In genomic region chr2:144513388-144514100, GRCh38 we compare ENCODE assay signal across 8 cellular contexts. TPM values are rescaled to one million over a fixed set of nuclear protein-coding genes. Genes with fewer than 3 reads are reported as not detected.
DNase-seq lines count a peak whose midpoint lies in the region; ATAC-seq and TF ChIP-seq lines count a peak whose summit lies in the region.

No MANE protein-coding gene starts in this region.

- peaks cover 14% of the 10 kb centered on the region for H3K36me3 ChIP-seq in SJSA1

- no peak for ATAC-seq in HG02840 (IDR thresholded peaks at IDR 0.05; ENCODE audit: low FRiP score, unreplicated experiment)

- H3K9me3 ChIP-seq in SJSA1 (replicated peaks), result no peaks in the 10 kb centered on the region

- DNase-seq in AG09309 (ENCODE audit: low read depth), result no peak
- peak; percentile 68 to 83 for DNase-seq in SJSA1 (ENCODE audit: low read depth in 1 of 2, low spot score in 2 of 2)
- peak; percentile 68 to 83 for DNase-seq in foreskin fibroblast
- peak in 30 of 56 donors; percentile 20 to 69 (median 47) for DNase-seq in nucleus accumbens (lab: John Stamatoyannopoulos, UW)
- no peak for DNase-seq in activated CD4-positive, alpha-beta T cell treated with anti-CD3 and anti-CD28 coated beads for 4 hours
- no peak for DNase-seq in NCI-H69 (lab: John Stamatoyannopoulos, UW)
- no peak for DNase-seq in COLO829 (ENCODE audit: low spot score)

- no peaks in the 10 kb centered on the region for H3K27me3 ChIP-seq in SJSA1 (replicated peaks)

- peak overlapping the region; percentile 100 for H3K27ac ChIP-seq in SJSA1

- peak overlapping the region; percentile 26 for H3K4me3 ChIP-seq in AG09309 (ENCODE audit: control insufficient read depth, low read depth, low read length)
- H3K4me3 ChIP-seq in SJSA1, result peak overlapping the region; percentile 15
- H3K4me3 ChIP-seq in foreskin fibroblast (ENCODE audit: low read depth in 1 of 2, low read length in 2 of 2), result peak overlapping the region; percentile 83 to 86

- TF ChIP-seq CTCF in AG09309 (IDR thresholded peaks at IDR 0.05; ENCODE audit: control insufficient read depth, insufficient read depth, low read depth, low read length, missing control alignments), result no peak
- TF ChIP-seq CTCF in foreskin fibroblast (IDR thresholded peaks at IDR 0.05; ENCODE audit: low read depth, low read length), result no peak

- peaks cover 72% of the 10 kb centered on the region for H3K4me1 ChIP-seq in SJSA1 (replicated peaks)

RNA-seq across cellular contexts. Expression of gene ZEB2, which starts 6.4 kb away (rescaled TPM):
- total RNA-seq in SJSA1 (2014; rRNA removed; shearing (Covaris generic)), result 40.0 and 48.0 TPM in 2 replicates

Comparison
In these comparisons a context has a peak if more than half of its experiments do, and no peak if none do; other contexts are left out.
1. DNase-seq: peak in SJSA1 (2 of 2), foreskin fibroblast (2 of 2) and nucleus accumbens (30 of 56); none in AG09309 (single experiment), activated CD4-positive, alpha-beta T cell treated with anti-CD3 and anti-CD28 coated beads for 4 hours (0 of 2), NCI-H69 (single experiment) and COLO829 (single experiment).
2. H3K4me3 ChIP-seq: peak in every context shown above with its lines; median percentile 84 in foreskin fibroblast; 26 in AG09309; 15 in SJSA1.